Comparison of ENCODE assay signal across 8 cellular contexts in the genomic region with DNA sequence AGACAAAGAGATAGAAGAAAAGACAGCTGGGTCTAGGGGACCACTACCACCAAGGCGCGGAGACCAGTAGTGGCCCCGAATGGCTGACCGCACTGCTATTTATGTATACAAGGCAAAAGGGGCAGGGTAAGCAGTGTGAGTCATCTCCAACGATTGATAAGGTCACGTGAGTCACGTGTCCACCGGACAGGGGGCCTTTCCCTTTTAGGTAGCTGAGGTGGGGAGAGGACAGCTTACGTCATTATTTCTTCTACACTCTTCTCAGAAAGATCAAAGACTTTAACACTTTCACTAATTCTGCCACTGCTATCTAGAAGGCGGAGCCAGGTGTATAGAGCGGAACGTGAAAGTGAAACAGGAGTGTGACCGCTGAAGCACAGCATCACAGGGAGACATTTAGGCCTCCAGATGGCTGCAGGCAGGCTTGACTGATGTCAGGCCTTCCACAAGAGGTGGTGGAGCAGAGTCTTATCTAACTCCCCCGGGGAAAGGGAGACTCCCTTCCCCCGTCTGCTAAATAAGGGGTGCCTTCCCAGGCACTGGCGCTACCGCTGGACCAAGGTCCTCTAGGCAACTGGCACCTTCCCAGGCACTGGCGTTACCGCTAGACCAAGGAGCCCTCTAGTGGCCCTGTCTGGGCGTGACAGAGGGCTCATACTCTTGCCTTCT. TPM values are rescaled to one million over a fixed set of nuclear protein-coding genes. Genes with fewer than 3 reads are reported as not detected.
DNase-seq lines count a peak whose midpoint lies in the region; ATAC-seq and TF ChIP-seq lines count a peak whose summit lies in the region.

No MANE protein-coding gene starts in this region.

- H3K27me3 ChIP-seq in AG04450 (ENCODE audit: control insufficient read depth, insufficient read depth, low read length): no peaks in the 10 kb centered on the region
- no peaks in the 10 kb centered on the region for H3K27me3 ChIP-seq in vagina

- TF ChIP-seq POLR2A in GM18505 (IDR thresholded peaks at IDR 0.05; ENCODE audit: borderline replicate concordance, extremely low read depth, insufficient read depth, insufficient read length) (no peak), vagina (IDR thresholded peaks at IDR 0.05) (no peak)

- H3K9me3 ChIP-seq in AG04450 (ENCODE audit: control insufficient read depth, insufficient read depth, low read length) (peaks cover 3% of the 10 kb centered on the region; the same call in 1 of the 2 replicates), vagina (no peaks in the 10 kb centered on the region)

- intact Hi-C loops in vagina (cut with DNase I): no loop called here

- no peaks in the 10 kb centered on the region for H3K36me3 ChIP-seq in vagina

- POLR2A ChIA-PET in AG04450 (lab: Yijun Ruan, JAX): interaction anchor here (0.6 kb wide), 1 partner anchor 820 kb away, joined by 3 read pairs; no protein-coding TSS in a partner anchor
- POLR2A ChIA-PET in naive thymus-derived CD8-positive, alpha-beta T cell (lab: Charles Lee): no interaction called here

- H3K4me3 Mint-ChIP-seq in naive thymus-derived CD8-positive, alpha-beta T cell: peak overlapping the region; percentile 57 to 87 (median 76)

- TF ChIP-seq CTCF in AG04450 (IDR thresholded peaks at IDR 0.05; ENCODE audit: low read depth, low read length) (peak; percentile 55), epithelial cell of proximal tubule (conservative IDR thresholded peaks at IDR 0.05; ENCODE audit: low read depth, low read length) (peak; percentile 78), vagina (IDR thresholded peaks at IDR 0.05) (peak in 2 of 3 experiments; percentile 39 to 59)

- no peak overlapping the region for H3K4me3 ChIP-seq in AG04450 (ENCODE audit: low read depth, low read length)
- H3K4me3 ChIP-seq in epithelial cell of proximal tubule (ENCODE audit: low read depth, low read length): peak overlapping the region; percentile 61
- H3K4me3 ChIP-seq in vagina: peak overlapping the region in 1 of 2 donors; percentile 31

- H3K36me3 Mint-ChIP-seq in naive thymus-derived CD8-positive, alpha-beta T cell: no peaks in the 10 kb centered on the region

- peak overlapping the region in 6 of 10 donors; percentile 1 to 80 (median 36) for H3K27ac Mint-ChIP-seq in naive thymus-derived CD8-positive, alpha-beta T cell

- H3K4me1 Mint-ChIP-seq in naive thymus-derived CD8-positive, alpha-beta T cell: peaks cover 0 to 10% (median 4%) of the 10 kb centered on the region in 4 donors

- CTCF ChIA-PET in AG04450 (lab: Charles Lee): interaction anchor here (0.6 to 1.5 kb wide), 5 partner anchors 46 to 359 kb away, joined by 3 to 5 read pairs (median 3); no protein-coding TSS in a partner anchor

- peaks cover 0 to 3% (median 0%) of the 10 kb centered on the region in 9 donors for H3K9me3 Mint-ChIP-seq in naive thymus-derived CD8-positive, alpha-beta T cell

- DNase-seq in AG04450 (ENCODE audit: low read depth, low spot score): no peak
- DNase-seq in NCI-H1092 (lab: John Stamatoyannopoulos, UW): peak; percentile 4
- peak; percentile 56 for DNase-seq in activated CD4-positive, alpha-beta T cell treated with anti-CD3 and anti-CD28 coated beads for 48 hours
- peak; percentile 38 for DNase-seq in epithelial cell of proximal tubule (ENCODE audit: low read depth)
- peak in 7 of 10 donors; percentile 22 to 64 (median 35) for DNase-seq in naive thymus-derived CD8-positive, alpha-beta T cell
- no peak for DNase-seq in vagina (ENCODE audit: extremely low spot score in 2 of 2)

- H3K4me1 ChIP-seq in vagina: no peaks in the 10 kb centered on the region

- peaks cover 4 to 19% (median 6%) of the 10 kb centered on the region in 5 donors for H3K27me3 Mint-ChIP-seq in naive thymus-derived CD8-positive, alpha-beta T cell

- ATAC-seq in GM18505 (IDR thresholded peaks at IDR 0.05; ENCODE audit: unreplicated experiment): peak; percentile 91
- peak; percentile 89 for ATAC-seq in HG02798 (IDR thresholded peaks at IDR 0.05; ENCODE audit: poor library complexity, unreplicated experiment)
- ATAC-seq in naive thymus-derived CD8-positive, alpha-beta T cell: peak; percentile 53 to 69

- H3K27ac ChIP-seq in AG04450 (ENCODE audit: low read depth, low read length) (no peak overlapping the region), vagina (no peak overlapping the region)

RNA-seq across cellular contexts. Expression of a gene that starts 6.1 kb away (rescaled TPM):
- polyA plus RNA-seq in AG04450 (2011; rRNA removed): 26.8 and 27.2 TPM in 2 replicates
- polyA minus RNA-seq in AG04450 (2011; rRNA and poly(A)+ RNA removed): 16.3 and 17.0 TPM in 2 replicates
- 0.23 and 0.94 TPM in 2 replicates for total RNA-seq in epithelial cell of proximal tubule
- total RNA-seq in naive thymus-derived CD8-positive, alpha-beta T cell: not detected
- polyA plus RNA-seq in naive thymus-derived CD8-positive, alpha-beta T cell: not detected
- 19.6 TPM for total RNA-seq in vagina

Comparison
In these comparisons a context has a peak if more than half of its experiments do, and no peak if none do; other contexts are left out.
1. DNase-seq: peak in NCI-H1092 (single experiment), activated CD4-positive, alpha-beta T cell treated with anti-CD3 and anti-CD28 coated beads for 48 hours (single experiment), epithelial cell of proximal tubule (single experiment) and naive thymus-derived CD8-positive, alpha-beta T cell (7 of 10); none in AG04450 (single experiment) and vagina (0 of 2).
2. RNA of a gene that starts 6.1 kb away (total RNA-seq): 19.6 TPM in vagina (single experiment); 0.23 to 0.94 TPM in epithelial cell of proximal tubule and not detected in naive thymus-derived CD8-positive, alpha-beta T cell; every median in the first group is over 10 times any median in the second.
3. Peak in every context shown above with its lines, with median percentiles within 50 percentile points of each other: CTCF ChIP-seq and ATAC-seq.